12 cellular contexts compared by ENCODE assay signal in genomic region chr16:1494711-1495110, GRCh38. TPM values are rescaled to one million over a fixed set of nuclear protein-coding genes. Genes with fewer than 3 reads are reported as not detected.
A peak's percentile ranks its signal among the peaks of the same experiment; 100 is the strongest.
DNase-seq lines count a peak whose midpoint lies in the region; ATAC-seq lines count a peak whose summit lies in the region.
"Had no signal": no experiment of that assay in that cellular context is flagged by ENCODE, and none has a peak within 500 bp of the region (broad histone marks: within the 10 kb centered on the region; RNA-seq: fewer than 3 reads in every experiment).

No MANE protein-coding gene starts in this region.

- no peak for DNase-seq in stimulated activated naive CD8-positive, alpha-beta T cell treated with anti-CD3 and anti-CD28 coated beads, Interleukin-15, Interleukin-2, amounts not matched to agents 100 U/mL and 50 U/mL, for 24 hours
- DNase-seq in activated T-helper 1 cell treated with anti-CD3 and anti-CD28 coated beads, Interleukin-12 subunit alpha, Interleukin-12 subunit beta, Interleukin-2, Interleukin-4 antibody, amounts not matched to agents 30 ng/mL and 10 ng/mL and 1 ng/mL, durations not matched to agents 14 hours and 24 hours and 36 hours (ENCODE audit: low spot score) = no peak
- DNase-seq in hepatic stellate cell (ENCODE audit: low spot score) (peak; percentile 49), HuH-7 (ENCODE audit: low spot score) (no peak), NCI-H524 treated with DMSO at 0.1 percent for 48 hours (lab: John Stamatoyannopoulos, UW) (no peak), NCI-H2171 (lab: John Stamatoyannopoulos, UW) (no peak), NAMALWA (ENCODE audit: low spot score) (no peak)
- DNase-seq: amniotic stem cell, SIG-M5 had no signal

- no peak for ATAC-seq in stimulated activated naive CD8-positive, alpha-beta T cell treated with anti-CD3 and anti-CD28 coated beads, Interleukin-15, Interleukin-2, amounts not matched to agents 100 U/mL and 50 U/mL, for 24 hours

- H3K9me3 Mint-ChIP-seq in stimulated activated naive CD8-positive, alpha-beta T cell treated with anti-CD3 and anti-CD28 coated beads, Interleukin-15, Interleukin-2, amounts not matched to agents 100 ng/mL and 50 ng/mL, for 24 hours = no peaks in the 10 kb centered on the region
- no peaks in the 10 kb centered on the region for H3K9me3 Mint-ChIP-seq in activated T-helper 1 cell treated with anti-CD3 and anti-CD28 coated beads, Interleukin-12 subunit alpha, Interleukin-12 subunit beta, Interleukin-2, Interleukin-4 antibody, amounts not matched to agents 30 ng/mL and 10 ng/mL and 1 ng/mL, durations not matched to agents 14 hours and 24 hours and 36 hours

- peaks cover 25% of the 10 kb centered on the region for H3K4me1 Mint-ChIP-seq in stimulated activated naive CD8-positive, alpha-beta T cell treated with anti-CD3 and anti-CD28 coated beads, Interleukin-15, Interleukin-2, amounts not matched to agents 100 ng/mL and 50 ng/mL, for 24 hours (ENCODE audit: low read depth)
- peaks cover 8% of the 10 kb centered on the region for H3K4me1 Mint-ChIP-seq in activated T-helper 1 cell treated with anti-CD3 and anti-CD28 coated beads, Interleukin-12 subunit alpha, Interleukin-12 subunit beta, Interleukin-2, Interleukin-4 antibody, amounts not matched to agents 30 ng/mL and 10 ng/mL and 1 ng/mL, durations not matched to agents 14 hours and 24 hours and 36 hours (ENCODE audit: low read depth)

- H3K36me3 Mint-ChIP-seq in stimulated activated naive CD8-positive, alpha-beta T cell treated with anti-CD3 and anti-CD28 coated beads, Interleukin-15, Interleukin-2, amounts not matched to agents 100 ng/mL and 50 ng/mL, for 24 hours (ENCODE audit: low read depth) = peaks cover 13% of the 10 kb centered on the region
- H3K36me3 Mint-ChIP-seq in activated T-helper 1 cell treated with anti-CD3 and anti-CD28 coated beads, Interleukin-12 subunit alpha, Interleukin-12 subunit beta, Interleukin-2, Interleukin-4 antibody, amounts not matched to agents 30 ng/mL and 10 ng/mL and 1 ng/mL, durations not matched to agents 14 hours and 24 hours and 36 hours (ENCODE audit: low read depth) = peaks cover 11% of the 10 kb centered on the region

- intact Hi-C loops in activated T-helper 1 cell treated with anti-CD3 and anti-CD28 coated beads, Interleukin-12 subunit alpha, Interleukin-12 subunit beta, Interleukin-2, Interleukin-4 antibody, amounts not matched to agents 30 ng/mL and 10 ng/mL and 1 ng/mL, durations not matched to agents 14 hours and 24 hours and 36 hours (cut with micrococcal nuclease) = loop anchor here (5.0 kb wide), 1 partner anchor 902 kb away; the partner anchor contains the start of gene RAB40C

- peak overlapping the region; percentile 78 for H3K27ac Mint-ChIP-seq in stimulated activated naive CD8-positive, alpha-beta T cell treated with anti-CD3 and anti-CD28 coated beads, Interleukin-15, Interleukin-2, amounts not matched to agents 100 ng/mL and 50 ng/mL, for 24 hours
- H3K27ac Mint-ChIP-seq in activated T-helper 1 cell treated with anti-CD3 and anti-CD28 coated beads, Interleukin-12 subunit alpha, Interleukin-12 subunit beta, Interleukin-2, Interleukin-4 antibody, amounts not matched to agents 30 ng/mL and 10 ng/mL and 1 ng/mL, durations not matched to agents 14 hours and 24 hours and 36 hours = no peak overlapping the region

- H3K4me3 Mint-ChIP-seq in stimulated activated naive CD8-positive, alpha-beta T cell treated with anti-CD3 and anti-CD28 coated beads, Interleukin-15, Interleukin-2, amounts not matched to agents 100 ng/mL and 50 ng/mL, for 24 hours = peak overlapping the region; percentile 88
- peak overlapping the region; percentile 90 for H3K4me3 Mint-ChIP-seq in activated T-helper 1 cell treated with anti-CD3 and anti-CD28 coated beads, Interleukin-12 subunit alpha, Interleukin-12 subunit beta, Interleukin-2, Interleukin-4 antibody, amounts not matched to agents 30 ng/mL and 10 ng/mL and 1 ng/mL, durations not matched to agents 14 hours and 24 hours and 36 hours

- H3K27me3 Mint-ChIP-seq in stimulated activated naive CD8-positive, alpha-beta T cell treated with anti-CD3 and anti-CD28 coated beads, Interleukin-15, Interleukin-2, amounts not matched to agents 100 ng/mL and 50 ng/mL, for 24 hours = no peaks in the 10 kb centered on the region
- no peaks in the 10 kb centered on the region for H3K27me3 Mint-ChIP-seq in activated T-helper 1 cell treated with anti-CD3 and anti-CD28 coated beads, Interleukin-12 subunit alpha, Interleukin-12 subunit beta, Interleukin-2, Interleukin-4 antibody, amounts not matched to agents 30 ng/mL and 10 ng/mL and 1 ng/mL, durations not matched to agents 14 hours and 24 hours and 36 hours (ENCODE audit: insufficient read depth)

RNA-seq across cellular contexts. Expression of gene TELO2, which starts 1.6 kb away (rescaled TPM):
- total RNA-seq in activated T-helper 1 cell treated with anti-CD3 and anti-CD28 coated beads, Interleukin-12 subunit alpha, Interleukin-12 subunit beta, Interleukin-2, Interleukin-4 antibody, amounts not matched to agents 30 ng/mL and 10 ng/mL and 1 ng/mL, durations not matched to agents 14 hours and 24 hours and 36 hours = 94.1 and 95.3 TPM in 2 replicates

RNA-seq across cellular contexts. Expression of gene PTX4, which starts 6.0 kb away (rescaled TPM):
- 0.20 TPM in 1 of 2 replicates, not detected in the other for total RNA-seq in activated T-helper 1 cell treated with anti-CD3 and anti-CD28 coated beads, Interleukin-12 subunit alpha, Interleukin-12 subunit beta, Interleukin-2, Interleukin-4 antibody, amounts not matched to agents 30 ng/mL and 10 ng/mL and 1 ng/mL, durations not matched to agents 14 hours and 24 hours and 36 hours
- total RNA-seq: Daoy, urinary bladder had no signal

RNA-seq across cellular contexts. Expression of gene CLCN7, which starts 19.9 kb away (rescaled TPM):
- 61.7 and 68.7 TPM in 2 replicates for total RNA-seq in activated T-helper 1 cell treated with anti-CD3 and anti-CD28 coated beads, Interleukin-12 subunit alpha, Interleukin-12 subunit beta, Interleukin-2, Interleukin-4 antibody, amounts not matched to agents 30 ng/mL and 10 ng/mL and 1 ng/mL, durations not matched to agents 14 hours and 24 hours and 36 hours

RNA-seq across cellular contexts. Expression of gene TMEM204, which starts 38.8 kb away (rescaled TPM):
- 22.8 and 23.7 TPM in 2 replicates for total RNA-seq in activated T-helper 1 cell treated with anti-CD3 and anti-CD28 coated beads, Interleukin-12 subunit alpha, Interleukin-12 subunit beta, Interleukin-2, Interleukin-4 antibody, amounts not matched to agents 30 ng/mL and 10 ng/mL and 1 ng/mL, durations not matched to agents 14 hours and 24 hours and 36 hours
- total RNA-seq: Daoy had no signal

RNA-seq across cellular contexts. Expression of gene CCDC154, which starts 50.4 kb away (rescaled TPM):
- 0.44 and 2.0 TPM in 2 replicates for total RNA-seq in activated T-helper 1 cell treated with anti-CD3 and anti-CD28 coated beads, Interleukin-12 subunit alpha, Interleukin-12 subunit beta, Interleukin-2, Interleukin-4 antibody, amounts not matched to agents 30 ng/mL and 10 ng/mL and 1 ng/mL, durations not matched to agents 14 hours and 24 hours and 36 hours
- total RNA-seq: Daoy had no signal
